Comparison of ENCODE assay signal across 8 cellular contexts in the genomic region with DNA sequence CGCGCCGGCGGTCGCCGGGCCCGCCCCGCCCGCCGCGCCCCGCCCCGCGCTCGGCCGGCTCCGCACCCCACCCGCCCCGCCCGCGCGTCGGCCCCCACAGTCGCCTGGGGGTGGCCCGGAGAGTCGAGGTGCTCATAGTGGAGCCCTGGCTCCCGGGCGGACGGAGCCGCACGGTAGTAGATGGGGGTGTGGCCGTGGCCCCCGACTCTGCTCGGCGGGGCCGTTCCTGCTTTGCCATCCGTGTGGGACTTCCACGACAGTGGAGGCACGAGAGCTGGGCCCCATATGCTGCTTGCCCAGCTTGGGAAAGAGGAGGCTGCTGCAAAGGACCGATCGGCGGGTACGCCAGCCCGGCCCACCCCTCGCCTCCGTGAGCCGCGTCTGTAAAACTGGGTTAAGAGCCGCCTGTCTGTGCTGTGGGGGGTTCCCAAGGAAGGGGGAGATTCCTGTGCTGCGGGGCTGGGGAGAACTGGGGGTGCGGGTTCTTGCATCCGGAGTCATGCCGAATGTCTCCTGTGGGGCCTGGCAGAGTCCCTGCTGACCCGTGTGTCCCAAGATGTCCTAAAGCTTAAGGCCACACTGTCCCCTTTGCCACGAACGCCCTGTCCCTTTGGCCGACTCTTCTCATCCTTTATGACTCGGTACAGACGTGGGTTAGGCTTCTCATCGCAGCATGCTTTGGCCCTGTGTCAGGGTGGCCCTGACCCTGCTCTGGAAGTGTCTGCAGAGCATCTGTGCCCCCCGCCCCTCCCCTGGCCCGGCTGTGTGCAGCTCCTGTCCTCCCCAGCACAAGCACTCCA. TPM values are rescaled to one million over a fixed set of nuclear protein-coding genes. Genes with fewer than 3 reads are reported as not detected.
A peak's percentile ranks its signal among the peaks of the same experiment; 100 is the strongest.
DNase-seq lines count a peak whose midpoint lies in the region; ATAC-seq, FAIRE-seq and TF ChIP-seq lines count a peak whose summit lies in the region.

A gene (plus strand): TSS at position 70 of the 800 bp plus-strand sequence. CDS start 12,639 bp downstream, outside the sequence.

- no peaks in the 10 kb centered on the region for H3K4me1 ChIP-seq in endocrine pancreas (ENCODE audit: control insufficient read depth, insufficient read depth, low read length)

- peak within 1 kb of the TSS; percentile 72 for H3K9ac ChIP-seq in endocrine pancreas (ENCODE audit: control insufficient read depth, insufficient read depth, low read length)

- FAIRE-seq in H54 (lab: Jason Lieb, UNC): no peak

- TF ChIP-seq POLR2A in H54 (IDR thresholded peaks at IDR 0.05; ENCODE audit: low read depth, low read length): no peak

- no peaks in the 10 kb centered on the region for H3K9me3 ChIP-seq in endocrine pancreas (ENCODE audit: control insufficient read depth, low read length)

- peak within 1 kb of the TSS; percentile 79 for H3K27ac Mint-ChIP-seq in T-helper 2 cell treated with Interferon-gamma antibody and Interleukin-4, amounts not matched to agents 5 μg/mL and 100 μg/mL, for 36 hours
- H3K27ac Mint-ChIP-seq in neural crest cell (ENCODE audit: unreplicated experiment): peak within 1 kb of the TSS; percentile 27

- peak within 1 kb of the TSS; percentile 90 for H3K4me3 Mint-ChIP-seq in T-helper 2 cell treated with Interferon-gamma antibody and Interleukin-4, amounts not matched to agents 5 μg/mL and 100 μg/mL, for 36 hours
- H3K4me3 Mint-ChIP-seq in neural crest cell: peak within 1 kb of the TSS; percentile 92

- no peaks in the 10 kb centered on the region for H3K36me3 ChIP-seq in endocrine pancreas (ENCODE audit: control insufficient read depth, insufficient read depth, low read length)

- TF ChIP-seq CTCF in neural crest cell (conservative IDR thresholded peaks at IDR 0.05): no peak

- DNase-seq in T-helper 2 cell treated with Interferon-gamma antibody and Interleukin-4, amounts not matched to agents 5 μg/mL and 100 μg/mL, for 36 hours (ENCODE audit: low spot score): no peak
- DNase-seq in neural crest cell (ENCODE audit: low read depth, low spot score) (no peak), left lobe of liver (ENCODE audit: low spot score) (no peak), H54 (ENCODE audit: insufficient read length, low spot score) (no peak)

- peaks cover 30% of the 10 kb centered on the region for H3K4me1 Mint-ChIP-seq in T-helper 2 cell treated with Interferon-gamma antibody and Interleukin-4, amounts not matched to agents 5 μg/mL and 100 μg/mL, for 36 hours (ENCODE audit: low read depth)
- peaks cover 30% of the 10 kb centered on the region for H3K4me1 Mint-ChIP-seq in neural crest cell

- peak; percentile 2 for ATAC-seq in GM21737 (IDR thresholded peaks at IDR 0.05; ENCODE audit: unreplicated experiment)
- no peak for ATAC-seq in left lobe of liver
- ATAC-seq in HG02884 (IDR thresholded peaks at IDR 0.05; ENCODE audit: unreplicated experiment): no peak
- ATAC-seq in GM18870 (IDR thresholded peaks at IDR 0.05; ENCODE audit: unreplicated experiment): no peak

- H3K36me3 Mint-ChIP-seq in T-helper 2 cell treated with Interferon-gamma antibody and Interleukin-4, amounts not matched to agents 5 μg/mL and 100 μg/mL, for 36 hours (ENCODE audit: low read depth): peaks cover 19% of the 10 kb centered on the region
- no peaks in the 10 kb centered on the region for H3K36me3 Mint-ChIP-seq in neural crest cell (ENCODE audit: low read depth)

- peaks cover 27% of the 10 kb centered on the region for H3K27me3 Mint-ChIP-seq in T-helper 2 cell treated with Interferon-gamma antibody and Interleukin-4, amounts not matched to agents 5 μg/mL and 100 μg/mL, for 36 hours (ENCODE audit: low read depth)
- H3K27me3 Mint-ChIP-seq in neural crest cell (ENCODE audit: low read depth): peaks cover 39% of the 10 kb centered on the region

- no peaks in the 10 kb centered on the region for H3K9me3 Mint-ChIP-seq in T-helper 2 cell treated with Interferon-gamma antibody and Interleukin-4, amounts not matched to agents 5 μg/mL and 100 μg/mL, for 36 hours
- no peaks in the 10 kb centered on the region for H3K9me3 Mint-ChIP-seq in neural crest cell

- no peak within 1 kb of the TSS for H3K4me3 ChIP-seq in endocrine pancreas (ENCODE audit: control insufficient read depth, insufficient read depth, low read length)

- no peaks in the 10 kb centered on the region for H3K27me3 ChIP-seq in endocrine pancreas (ENCODE audit: control insufficient read depth, insufficient read depth, low read length)

RNA-seq across cellular contexts. Expression of the gene that starts here (rescaled TPM):
- total RNA-seq in neural crest cell: 0.93 and 0.96 TPM in 2 replicates
- total RNA-seq in left lobe of liver: 0.15 TPM
